In the genomic region with DNA sequence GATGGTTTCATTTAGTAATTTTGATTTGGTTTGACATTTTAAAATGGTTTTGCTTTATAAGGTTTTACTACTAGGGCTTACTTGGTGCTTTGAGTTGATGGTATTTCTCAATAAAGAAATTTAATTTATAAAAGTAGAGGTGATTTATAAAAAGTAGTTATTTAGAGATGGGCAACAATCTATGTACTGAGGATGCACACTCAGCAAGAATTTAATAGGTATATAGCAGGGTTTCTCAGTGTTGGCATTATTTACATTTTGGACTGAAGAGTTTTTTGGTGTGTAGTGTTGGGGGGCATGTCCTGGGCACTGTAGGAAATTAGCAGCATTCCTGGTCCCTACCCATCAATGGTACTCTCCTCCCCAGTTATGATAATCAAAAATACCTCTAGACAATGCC, we compare ENCODE assay signal across 18 cellular contexts. TPM values are rescaled to one million over a fixed set of nuclear protein-coding genes. Genes with fewer than 3 reads are reported as not detected.
DNase-seq lines count a peak whose midpoint lies in the region; ATAC-seq, FAIRE-seq and TF ChIP-seq lines count a peak whose summit lies in the region.
"Had no signal": no experiment of that assay in that cellular context is flagged by ENCODE, and none has a peak within 500 bp of the region (broad histone marks: within the 10 kb centered on the region; RNA-seq: fewer than 3 reads in every experiment).

No MANE protein-coding gene starts in this region.

- in situ Hi-C loops in HepG2 (cut with HindIII; ENCODE audit: extremely low pct_ligation_motif_present, low pct_unique_long_range_greater_than_20kb) = no loop called here

- peak overlapping the region in 4 of 6 donors; percentile 20 to 82 (median 46) for H3K27ac Mint-ChIP-seq in naive B cell
- H3K27ac Mint-ChIP-seq: CD8-positive, alpha-beta T cell; H9 had no signal

- H3K9me3 ChIP-seq in HepG2 (ENCODE audit: low read length) (no peaks in the 10 kb centered on the region), right lobe of liver (no peaks in the 10 kb centered on the region), OCI-LY3 (ENCODE audit: insufficient read depth, low read length) (no peaks in the 10 kb centered on the region), esophagus squamous epithelium (no peaks in the 10 kb centered on the region)
- H3K9me3 ChIP-seq: BLaER1 treated with 17β-estradiol and CSF1 and Interleukin-3, amounts not matched to agents 10 nM and 100 nM had no signal

- peaks cover 0 to 4% of the 10 kb centered on the region in 2 donors for H3K36me3 Mint-ChIP-seq in naive B cell

- H3K27me3 Mint-ChIP-seq in naive B cell = no peaks in the 10 kb centered on the region
- H3K27me3 Mint-ChIP-seq: IgD-negative memory B cell had no signal

- H3K4me1 Mint-ChIP-seq in naive B cell = peaks cover 12 to 23% (median 16%) of the 10 kb centered on the region in 3 donors

- H3K27me3 ChIP-seq in HepG2 (ENCODE audit: control insufficient read depth in 1 of 2, insufficient read depth in 2 of 2, low read length in 2 of 2) (no peaks in the 10 kb centered on the region), right lobe of liver (no peaks in the 10 kb centered on the region), OCI-LY3 (ENCODE audit: low read depth, low read length) (no peaks in the 10 kb centered on the region), esophagus squamous epithelium (no peaks in the 10 kb centered on the region)
- H3K27me3 ChIP-seq: BLaER1 treated with 17β-estradiol and CSF1 and Interleukin-3, amounts not matched to agents 10 nM and 100 nM had no signal

- peaks cover 12% of the 10 kb centered on the region for H4K20me1 ChIP-seq in HepG2 (ENCODE audit: insufficient read depth, low read length)
- peaks cover 11% of the 10 kb centered on the region for H4K20me1 ChIP-seq in OCI-LY3 (ENCODE audit: insufficient read depth, low read length)

- peak overlapping the region in 1 of 8 donors; percentile 17 for H3K4me3 Mint-ChIP-seq in naive B cell
- H3K4me3 Mint-ChIP-seq: CD8-positive, alpha-beta T cell; H9; IgD-negative memory B cell had no signal

- TF ChIP-seq EP300 in HepG2 (IDR thresholded peaks at IDR 0.05; ENCODE audit: low read depth in 2 of 2, low read length in 2 of 2) (no peak), HepG2 (CRISPR knock-in tag; IDR thresholded peaks at IDR 0.05; ENCODE audit: borderline replicate concordance) (no peak)

- H3K9ac ChIP-seq in HepG2 (ENCODE audit: insufficient read depth, low read depth, low read length) (no peak overlapping the region), OCI-LY3 (ENCODE audit: low read length) (no peak overlapping the region)
- H3K9ac ChIP-seq: BLaER1 treated with 17β-estradiol and CSF1 and Interleukin-3, amounts not matched to agents 10 nM and 100 nM had no signal

- POLR2A ChIA-PET in HepG2 (lab: Yijun Ruan, JAX) = no interaction called here

- no TSS peak for BruUV-seq in HepG2 (replicated peaks; lab: Mats Ljungman, UMichigan)

- TF ChIP-seq POLR2A in HepG2 (IDR thresholded peaks at IDR 0.05; ENCODE audit: insufficient read depth in 1 of 2, low read depth in 2 of 2, low read length in 2 of 2) (no peak), right lobe of liver (IDR thresholded peaks at IDR 0.05) (no peak), esophagus squamous epithelium (IDR thresholded peaks at IDR 0.05) (no peak)

- H3K9me3 Mint-ChIP-seq in naive B cell = no peaks in the 10 kb centered on the region
- H3K9me3 Mint-ChIP-seq: CD8-positive, alpha-beta T cell; IgD-negative memory B cell had no signal

- ATAC-seq in HepG2 (no peak), right lobe of liver (no peak), HG02798 (IDR thresholded peaks at IDR 0.05; ENCODE audit: poor library complexity, unreplicated experiment) (peak; percentile 16), naive B cell (ENCODE audit: low read depth in 2 of 2) (no peak)
- ATAC-seq: CD8-positive, alpha-beta T cell had no signal

- peaks cover 6% of the 10 kb centered on the region for H3K79me2 ChIP-seq in HepG2 (ENCODE audit: insufficient read depth, low read length)
- peaks cover 12% of the 10 kb centered on the region for H3K79me2 ChIP-seq in OCI-LY3 (ENCODE audit: low read length)

- intact Hi-C loops in HepG2 (cut with micrococcal nuclease; ENCODE audit: unreplicated experiment) (loop anchor here (2.0 to 5.0 kb wide), 3 partner anchors 41 to 1111 kb away; no protein-coding TSS in a partner anchor), right lobe of liver (cut with DNase I) (no loop called here), esophagus squamous epithelium (cut with DNase I) (no loop called here)

- H3K4me2 ChIP-seq in HepG2 (ENCODE audit: low read depth, low read length) = no peak overlapping the region
- H3K4me2 ChIP-seq in OCI-LY3 (ENCODE audit: low read length) = peak overlapping the region; percentile 18; the same call in 1 of the 2 replicates
- H3K4me2 ChIP-seq: BLaER1 treated with 17β-estradiol and CSF1 and Interleukin-3, amounts not matched to agents 10 nM and 100 nM had no signal

- no peak for TF ChIP-seq RAD21 in HepG2 (CRISPR knock-in tag; IDR thresholded peaks at IDR 0.05)

- H3K27ac ChIP-seq in HepG2 (ENCODE audit: extremely low read length, insufficient read depth, low read length) (no peak overlapping the region), right lobe of liver (no peak overlapping the region), OCI-LY3 (ENCODE audit: low read length) (no peak overlapping the region), esophagus squamous epithelium (no peak overlapping the region)
- H3K27ac ChIP-seq: 22Rv1; BLaER1 treated with 17β-estradiol and CSF1 and Interleukin-3, amounts not matched to agents 10 nM and 100 nM had no signal

- no peak for FAIRE-seq in HepG2 (lab: Jason Lieb, UNC)
- FAIRE-seq: H1 had no signal

- CTCF ChIA-PET in HepG2 (lab: Yijun Ruan, JAX; ENCODE audit: low intra/inter-chr PET ratio, low total read pairs) = no interaction called here

- H3K4me3 ChIP-seq in HepG2 (replicated peaks in 1 of 3; ENCODE audit: insufficient read depth in 1 of 3, low read depth in 2 of 3, low read length in 3 of 3) (no peak overlapping the region), right lobe of liver (no peak overlapping the region), OCI-LY3 (ENCODE audit: low read length) (no peak overlapping the region), esophagus squamous epithelium (no peak overlapping the region)
- H3K4me3 ChIP-seq: BLaER1 treated with 17β-estradiol and CSF1 and Interleukin-3, amounts not matched to agents 10 nM and 100 nM had no signal

- TF ChIP-seq CTCF in HepG2 (CRISPR knock-in tag; IDR thresholded peaks at IDR 0.05) (no peak), right lobe of liver (IDR thresholded peaks at IDR 0.05) (no peak), OCI-LY3 (IDR thresholded peaks at IDR 0.05; ENCODE audit: low read depth, low read length) (no peak), esophagus squamous epithelium (IDR thresholded peaks at IDR 0.05) (no peak)

- peaks cover 2 to 12% of the 10 kb centered on the region in 2 experiments for H3K36me3 ChIP-seq in HepG2 (replicated peaks in 1 of 2; ENCODE audit: control insufficient read depth in 1 of 2, insufficient read depth in 2 of 2, low read length in 2 of 2)
- H3K36me3 ChIP-seq in right lobe of liver = peaks cover 0 to 17% (median 10%) of the 10 kb centered on the region in 4 donors
- peaks cover 14% of the 10 kb centered on the region for H3K36me3 ChIP-seq in OCI-LY3 (replicated peaks; ENCODE audit: low read depth, low read length)
- H3K36me3 ChIP-seq in esophagus squamous epithelium = peaks cover 0 to 35% (median 0%) of the 10 kb centered on the region in 3 donors

- H2AFZ ChIP-seq in HepG2 (ENCODE audit: low read length) (no peak overlapping the region), OCI-LY3 (ENCODE audit: low read depth, low read length) (no peak overlapping the region)

- DNase-seq in HepG2 (ENCODE audit: low spot score) = no peak
- no peak for DNase-seq in right lobe of liver
- DNase-seq in naive B cell = no peak
- DNase-seq in esophagus squamous epithelium (lab: John Stamatoyannopoulos, UW) = no peak
- DNase-seq in NCI-H1417 (lab: John Stamatoyannopoulos, UW) = no peak
- no peak for DNase-seq in HuH-7 (ENCODE audit: low spot score)
- DNase-seq: Calu3; CD8-positive, alpha-beta T cell; DMS79 treated with DMSO at 0.1 percent for 48 hours; GF-D8; H9; KG1 had no signal

- H3K4me1 ChIP-seq in HepG2 (ENCODE audit: insufficient read depth, low read length) (no peaks in the 10 kb centered on the region), right lobe of liver (no peaks in the 10 kb centered on the region), OCI-LY3 (ENCODE audit: low read length) (peaks cover 5% of the 10 kb centered on the region), esophagus squamous epithelium (no peaks in the 10 kb centered on the region)
- H3K4me1 ChIP-seq: BLaER1 treated with 17β-estradiol and CSF1 and Interleukin-3, amounts not matched to agents 10 nM and 100 nM had no signal

RNA-seq across cellular contexts. Expression of a gene that starts 47.7 kb away (rescaled TPM):
- total RNA-seq in HepG2 (2016; rRNA removed; fragmentation: Illumina TruSeq; extraction: Trizol) = 66.0 and 84.1 TPM in 2 replicates
- 30.8 and 34.8 TPM in 2 replicates for total RNA-seq in HepG2 (2016; cell fraction: cytosol; rRNA removed; fragmentation: Illumina TruSeq; extraction: Trizol; ENCODE audit: low read depth)
- total RNA-seq in HepG2 (2016; cell fraction: insoluble cytoplasmic fraction; rRNA removed; fragmentation: Illumina TruSeq; extraction: Trizol) = 67.4 and 90.9 TPM in 2 replicates
- total RNA-seq in HepG2 (2016; cell fraction: membrane; rRNA removed; fragmentation: Illumina TruSeq; extraction: Trizol) = 19.0 and 24.2 TPM in 2 replicates
- 50.4 and 54.3 TPM in 2 replicates for total RNA-seq in HepG2 (2016; cell fraction: nucleus; rRNA removed; fragmentation: Illumina TruSeq; extraction: Trizol)
- polyA plus RNA-seq in HepG2 (2011; rRNA removed) = 34.7 and 43.4 TPM in 2 replicates
- 16.1 and 24.0 TPM in 2 replicates for polyA plus RNA-seq in HepG2 (2011; cell fraction: cytosol; rRNA removed)
- 40.6 and 51.5 TPM in 2 replicates for polyA plus RNA-seq in HepG2 (2011; cell fraction: nucleus; rRNA removed)
- 32.0 and 46.1 TPM in 2 replicates for polyA plus RNA-seq in HepG2 (2012)
- 3.3 and 3.6 TPM in 2 replicates for polyA plus RNA-seq in HepG2 (2016; cell fraction: cytosol; fragmentation: Illumina TruSeq; extraction: Trizol; ENCODE audit: low read depth)
- polyA plus RNA-seq in HepG2 (2016; cell fraction: insoluble cytoplasmic fraction; fragmentation: Illumina TruSeq; extraction: Trizol; ENCODE audit: low read depth) = 82.9 and 84.4 TPM in 2 replicates
- 7.7 and 8.9 TPM in 2 replicates for polyA plus RNA-seq in HepG2 (2016; cell fraction: membrane; fragmentation: Illumina TruSeq; extraction: Trizol; ENCODE audit: low read depth)
- 65.4 and 67.6 TPM in 2 replicates for polyA plus RNA-seq in HepG2 (2016; cell fraction: nucleus; fragmentation: Illumina TruSeq; extraction: Trizol; ENCODE audit: insufficient read depth, low read depth)
- 11.0 and 27.5 TPM in 2 replicates for polyA minus RNA-seq in HepG2 (2011; rRNA and poly(A)+ RNA removed; ENCODE audit: low replicate concordance)
- polyA minus RNA-seq in HepG2 (2011; cell fraction: cytosol; rRNA and poly(A)+ RNA removed) = 18.3 and 19.3 TPM in 2 replicates
- 102 and 120 TPM in 2 replicates for polyA minus RNA-seq in HepG2 (2011; cell fraction: nucleus; rRNA and poly(A)+ RNA removed)
- 10 to 100 TPM; 15.8 to 33.0 (median 21.5) TPM for total RNA-seq in right lobe of liver
- 100 to 1,000 TPM; 152 to 193 (median 174) TPM for polyA plus RNA-seq in naive B cell (ENCODE audit: low read depth in 6 of 6)
- total RNA-seq in esophagus squamous epithelium = 10 to 100 TPM; 31.2 to 59.1 (median 40.0) TPM

RNA-seq across cellular contexts. Expression of a gene that starts 47.8 kb away (rescaled TPM):
- total RNA-seq in HepG2 (2016; rRNA removed; fragmentation: Illumina TruSeq; extraction: Trizol) (49.8 and 76.2 TPM in 2 replicates), right lobe of liver (10 to 100 TPM; 22.9 to 35.3 (median 23.5) TPM), esophagus squamous epithelium (10 to 100 TPM in 3 of 4 donors, 1 to 10 TPM in 1; 7.7 to 22.5 (median 17.8) TPM)
- 27.3 and 35.5 TPM in 2 replicates for total RNA-seq in HepG2 (2016; cell fraction: cytosol; rRNA removed; fragmentation: Illumina TruSeq; extraction: Trizol; ENCODE audit: low read depth)
- total RNA-seq in HepG2 (2016; cell fraction: insoluble cytoplasmic fraction; rRNA removed; fragmentation: Illumina TruSeq; extraction: Trizol) = 50.5 and 74.4 TPM in 2 replicates
- 56.3 and 67.3 TPM in 2 replicates for total RNA-seq in HepG2 (2016; cell fraction: membrane; rRNA removed; fragmentation: Illumina TruSeq; extraction: Trizol)
- total RNA-seq in HepG2 (2016; cell fraction: nucleus; rRNA removed; fragmentation: Illumina TruSeq; extraction: Trizol) = 16.7 and 18.9 TPM in 2 replicates
- polyA plus RNA-seq in HepG2 (2011; rRNA removed) (35.9 and 43.5 TPM in 2 replicates), naive B cell (ENCODE audit: low read depth in 6 of 6) (100 to 1,000 TPM in 3 of 6 donors, 10 to 100 TPM in 3; 56.7 to 129 (median 97.7) TPM)
- 12.7 and 13.0 TPM in 2 replicates for polyA plus RNA-seq in HepG2 (2011; cell fraction: cytosol; rRNA removed)
- 5.1 and 7.0 TPM in 2 replicates for polyA plus RNA-seq in HepG2 (2011; cell fraction: nucleus; rRNA removed)
- polyA plus RNA-seq in HepG2 (2012) = 38.1 and 46.1 TPM in 2 replicates
- 39.6 and 60.0 TPM in 2 replicates for polyA plus RNA-seq in HepG2 (2016; cell fraction: cytosol; fragmentation: Illumina TruSeq; extraction: Trizol; ENCODE audit: low read depth)
- 86.0 and 86.8 TPM in 2 replicates for polyA plus RNA-seq in HepG2 (2016; cell fraction: insoluble cytoplasmic fraction; fragmentation: Illumina TruSeq; extraction: Trizol; ENCODE audit: low read depth)
- 56.5 and 73.0 TPM in 2 replicates for polyA plus RNA-seq in HepG2 (2016; cell fraction: membrane; fragmentation: Illumina TruSeq; extraction: Trizol; ENCODE audit: low read depth)
- 30.3 and 33.8 TPM in 2 replicates for polyA plus RNA-seq in HepG2 (2016; cell fraction: nucleus; fragmentation: Illumina TruSeq; extraction: Trizol; ENCODE audit: insufficient read depth, low read depth)
- polyA minus RNA-seq in HepG2 (2011; rRNA and poly(A)+ RNA removed; ENCODE audit: low replicate concordance) = 25.9 and 33.4 TPM in 2 replicates
- 9.9 and 16.4 TPM in 2 replicates for polyA minus RNA-seq in HepG2 (2011; cell fraction: cytosol; rRNA and poly(A)+ RNA removed)
- 12.2 and 13.4 TPM in 2 replicates for polyA minus RNA-seq in HepG2 (2011; cell fraction: nucleus; rRNA and poly(A)+ RNA removed)
